In genomic region chr10:29411666-29412335, GRCh38 we compare ENCODE assay signal across 17 cellular contexts.
DNase-seq lines count a peak whose midpoint lies in the region; ATAC-seq and TF ChIP-seq lines count a peak whose summit lies in the region.
"Had no signal": no experiment of that assay in that cellular context is flagged by ENCODE, and none has a peak within 500 bp of the region (broad histone marks: within the 10 kb centered on the region; RNA-seq: fewer than 3 reads in every experiment).

No MANE protein-coding gene starts in this region.

- no peaks in the 10 kb centered on the region for H3F3A ChIP-seq in Loucy (ENCODE audit: low read depth)

- H4K20me1 ChIP-seq in DND-41 (ENCODE audit: insufficient read depth, low read length) (no peaks in the 10 kb centered on the region; the same call in 1 of the 2 replicates), Loucy (ENCODE audit: insufficient read depth, low read length, poor library complexity, severe bottlenecking) (peaks cover 34% of the 10 kb centered on the region)

- H3K9ac ChIP-seq in DND-41 (ENCODE audit: low read depth, low read length) (no peak overlapping the region), Loucy (ENCODE audit: low read depth, low read length, poor library complexity, severe bottlenecking) (peak overlapping the region; percentile 32)

- TF ChIP-seq CTCF in DND-41 (IDR thresholded peaks at IDR 0.05; ENCODE audit: borderline replicate concordance, extremely low read depth, low read length, poor library complexity, severe bottlenecking) = no peak
- TF ChIP-seq CTCF in Loucy (conservative IDR thresholded peaks at IDR 0.05; ENCODE audit: low read length) = no peak
- TF ChIP-seq CTCF in esophagus muscularis mucosa (IDR thresholded peaks at IDR 0.05) = no peak
- TF ChIP-seq CTCF in sigmoid colon (IDR thresholded peaks at IDR 0.05) = no peak

- H3K9me3 ChIP-seq in DND-41 (ENCODE audit: insufficient read depth, low read length, severe bottlenecking) = peaks cover 16% of the 10 kb centered on the region
- H3K9me3 ChIP-seq in Loucy (ENCODE audit: insufficient read depth, low read depth, low read length) = no peaks in the 10 kb centered on the region
- H3K9me3 ChIP-seq in esophagus muscularis mucosa = no peaks in the 10 kb centered on the region
- H3K9me3 ChIP-seq in sigmoid colon = no peaks in the 10 kb centered on the region

- H3K36me3 ChIP-seq in DND-41 (ENCODE audit: insufficient read depth, low read length) (peaks cover 10% of the 10 kb centered on the region), Loucy (ENCODE audit: insufficient read depth, low read length) (peaks cover 6% of the 10 kb centered on the region; the same call in 1 of the 2 replicates), esophagus muscularis mucosa (peaks cover 0 to 13% (median 3%) of the 10 kb centered on the region in 4 donors), sigmoid colon (peaks cover 0 to 6% (median under 1%) of the 10 kb centered on the region in 4 donors)

- H3K4me1 ChIP-seq in DND-41 (ENCODE audit: insufficient read depth, low read length) (peaks cover 37% of the 10 kb centered on the region), Loucy (ENCODE audit: insufficient read depth, low read length, poor library complexity, severe bottlenecking) (peaks cover 52% of the 10 kb centered on the region), esophagus muscularis mucosa (peaks cover 35 to 64% (median 61%) of the 10 kb centered on the region in 4 donors), sigmoid colon (peaks cover 0 to 60% (median 48%) of the 10 kb centered on the region in 4 donors)

- H3K27ac ChIP-seq in DND-41 (ENCODE audit: low read length) (no peak overlapping the region), esophagus muscularis mucosa (replicated peaks in 1 of 4) (peak overlapping the region in 3 of 4 donors; percentile 45 to 56 (median 46)), sigmoid colon (peak overlapping the region; percentile 9 to 48 (median 40))
- H3K27ac ChIP-seq: C4-2B, VCaP had no signal

- ATAC-seq in DND-41 (ENCODE audit: insufficient read depth, low read depth) = no peak
- ATAC-seq in GM18867 (IDR thresholded peaks at IDR 0.05; ENCODE audit: unreplicated experiment) = no peak
- ATAC-seq in HG03460 (IDR thresholded peaks at IDR 0.05; ENCODE audit: unreplicated experiment) = no peak
- no peak for ATAC-seq in GM18517 (IDR thresholded peaks at IDR 0.05; ENCODE audit: unreplicated experiment)
- ATAC-seq: effector memory CD8-positive, alpha-beta T cell had no signal

- H3K79me2 ChIP-seq in DND-41 (ENCODE audit: insufficient read depth, low read length) = peaks cover 69% of the 10 kb centered on the region
- H3K79me2 ChIP-seq in Loucy (ENCODE audit: insufficient read depth, low read length) = peaks cover 64% of the 10 kb centered on the region

- H2AFZ ChIP-seq in DND-41 (ENCODE audit: low read depth, low read length) (no peak overlapping the region), Loucy (ENCODE audit: low read length) (no peak overlapping the region)

- 93% methylated on average over 10 of the region's 10 CpGs for WGBS in esophagus muscularis mucosa
- 93 to 95% methylated on average over 10 of the region's 10 CpGs for WGBS in sigmoid colon, 2 donors

- DNase-seq in DND-41 (no peak), esophagus muscularis mucosa (ENCODE audit: extremely low spot score) (no peak), sigmoid colon (no peak)
- DNase-seq: activated naive CD4-positive, alpha-beta T cell treated with Interleukin-2 at 50 U/mL for 16 hours; effector memory CD8-positive, alpha-beta T cell; foreskin melanocyte; Kasumi-1; NCI-H187; NCI-H510A treated with DMSO at 0.1 percent for 48 hours; stimulated activated naive CD8-positive, alpha-beta T cell treated with anti-CD3 and anti-CD28 coated beads, Interleukin-15, amount 100 ng/mL, for 72 hours; SW 1271 had no signal

- H3K27me3 ChIP-seq in DND-41 (ENCODE audit: insufficient read depth, low read length, poor library complexity) (no peaks in the 10 kb centered on the region), Loucy (ENCODE audit: insufficient read depth, low read length, poor library complexity, severe bottlenecking) (no peaks in the 10 kb centered on the region), esophagus muscularis mucosa (no peaks in the 10 kb centered on the region), sigmoid colon (no peaks in the 10 kb centered on the region)

- H3K4me3 ChIP-seq in DND-41 (ENCODE audit: low read depth in 1 of 2, low read length in 2 of 2) (no peak overlapping the region; a peak in 1 of 4 replicates), Loucy (ENCODE audit: low read length, poor library complexity, severe bottlenecking) (peak overlapping the region; percentile 76), esophagus muscularis mucosa (no peak overlapping the region), sigmoid colon (no peak overlapping the region)

- intact Hi-C loops in esophagus muscularis mucosa (cut with DNase I) (loop anchor here (5.0 kb wide), 1 partner anchor 36 kb away; no protein-coding TSS in a partner anchor), sigmoid colon (cut with DNase I) (no loop called here)

- TF ChIP-seq POLR2A in esophagus muscularis mucosa (IDR thresholded peaks at IDR 0.05; ENCODE audit: low read depth) (no peak), sigmoid colon (IDR thresholded peaks at IDR 0.05) (no peak)

- TF ChIP-seq EP300 in esophagus muscularis mucosa (IDR thresholded peaks at IDR 0.05) = no peak
- no peak for TF ChIP-seq EP300 in sigmoid colon (IDR thresholded peaks at IDR 0.05)

- H3K9me2 ChIP-seq in Loucy (replicated peaks; ENCODE audit: low read depth, low read length) = no peaks in the 10 kb centered on the region

- H3K4me2 ChIP-seq in DND-41 (ENCODE audit: insufficient read depth, low read length) (peak overlapping the region; percentile 73), Loucy (ENCODE audit: low read depth, low read length, poor library complexity, severe bottlenecking) (peak overlapping the region; percentile 81)
